In genomic region chr17:42284020-42284369, GRCh38 we compare ENCODE assay signal across 2 cellular contexts.
TF ChIP-seq lines count a peak whose summit lies in the region.

No MANE protein-coding gene starts in this region.

TF ChIP-seq in HepG2, 621 proteins besides CTCF, POLR2A, EP300 and RAD21:
- TF ChIP-seq XBP1 (CRISPR knock-in tag; IDR thresholded peaks at IDR 0.05) (no peak), PRPF4 (IDR thresholded peaks at IDR 0.05; ENCODE audit: low read depth, low read length, poor library complexity, severe bottlenecking) (no peak), ZSCAN12 (CRISPR knock-in tag; IDR thresholded peaks at IDR 0.05) (no peak), ZFP36 (IDR thresholded peaks at IDR 0.05; ENCODE audit: borderline replicate concordance, low read depth, low read length, partially characterized antibody) (no peak), KDM2A (CRISPR knock-in tag; IDR thresholded peaks at IDR 0.05; ENCODE audit: borderline replicate concordance, low read depth) (no peak), ZSCAN20 (CRISPR knock-in tag; IDR thresholded peaks at IDR 0.05; ENCODE audit: borderline replicate concordance) (no peak), HOXA5 (CRISPR knock-in tag; IDR thresholded peaks at IDR 0.05) (no peak), CAMTA2 (CRISPR knock-in tag; IDR thresholded peaks at IDR 0.05; ENCODE audit: borderline replicate concordance) (no peak), ZNF569 (CRISPR knock-in tag; IDR thresholded peaks at IDR 0.05; ENCODE audit: borderline replicate concordance) (no peak), NCOR1 (IDR thresholded peaks at IDR 0.05; ENCODE audit: borderline replicate concordance, low read length) (no peak), ZNF142 (CRISPR knock-in tag; IDR thresholded peaks at IDR 0.05) (no peak), JUN (CRISPR knock-in tag; IDR thresholded peaks at IDR 0.05) (no peak), TRIM24 (CRISPR knock-in tag; IDR thresholded peaks at IDR 0.05) (no peak), TBX2 (CRISPR knock-in tag; IDR thresholded peaks at IDR 0.05; ENCODE audit: borderline replicate concordance) (no peak), ZBTB10 (CRISPR knock-in tag; IDR thresholded peaks at IDR 0.05; ENCODE audit: borderline replicate concordance) (no peak), PHB2 (IDR thresholded peaks at IDR 0.05; ENCODE audit: partially characterized antibody) (no peak), ZNF337 (CRISPR knock-in tag; IDR thresholded peaks at IDR 0.05; ENCODE audit: borderline replicate concordance, low read depth) (no peak)

TF ChIP-seq in HEK293T, 16 proteins besides CTCF, POLR2A, EP300 and RAD21:
- TF ChIP-seq ELF4 (IDR thresholded peaks at IDR 0.05), result no peak
- TF ChIP-seq LEF1 (IDR thresholded peaks at IDR 0.05; ENCODE audit: borderline replicate concordance), result no peak
- TF ChIP-seq TARDBP (IDR thresholded peaks at IDR 0.05), result no peak
